19 cellular contexts compared by ENCODE assay signal in genomic region chr13:110366733-110367132, GRCh38. TPM values are rescaled to one million over a fixed set of nuclear protein-coding genes. Genes with fewer than 3 reads are reported as not detected.
"Had no signal": no experiment of that assay in that cellular context is flagged by ENCODE, and none has a peak within 500 bp of the region (broad histone marks: within the 10 kb centered on the region; RNA-seq: fewer than 3 reads in every experiment).

No MANE protein-coding gene starts in this region.

- H3K36me3 ChIP-seq: esophagus squamous epithelium, prostate gland, right lobe of liver had no signal

- H3K4me3 ChIP-seq: esophagus squamous epithelium, prostate gland, right lobe of liver, SJCRH30, tibial nerve had no signal

- FAIRE-seq: bronchial epithelial cell had no signal

- H3K4me1 Mint-ChIP-seq: activated B cell treated with CpG ODN at 0.5 μM for 24 hours; activated CD4-positive, alpha-beta T cell treated with anti-CD3 and anti-CD28 coated beads, Interleukin-2, amount 10 ng/mL, durations not matched to agents 24 days and 14 days; stimulated activated naive CD8-positive, alpha-beta T cell treated with anti-CD3 and anti-CD28 coated beads, Interleukin-15, amount 100 ng/mL, for 72 hours; T-helper 17 cell had no signal

- H3K4me1 ChIP-seq: prostate gland, right lobe of liver, SJCRH30 had no signal

- H3K9me3 ChIP-seq: esophagus squamous epithelium, prostate gland, right lobe of liver, SJCRH30, tibial nerve had no signal

- H3K9me3 Mint-ChIP-seq: activated B cell treated with CpG ODN at 0.5 μM for 24 hours; activated CD4-positive, alpha-beta T cell treated with anti-CD3 and anti-CD28 coated beads, Interleukin-2, amount 10 ng/mL, durations not matched to agents 24 days and 14 days; activated T-cell treated with anti-CD3 and anti-CD28 coated beads, Interleukin-2, amount 50 U/mL, for 72 hours; natural killer cell treated with Interleukin-12 subunit alpha and Interleukin-12 subunit beta and Interleukin-15 and Interleukin-18, amount 100 ng/mL, for 72 hours; stimulated activated naive CD8-positive, alpha-beta T cell treated with anti-CD3 and anti-CD28 coated beads, Interleukin-15, amount 100 ng/mL, for 72 hours had no signal

- H3K36me3 Mint-ChIP-seq: activated naive CD8-positive, alpha-beta T cell; natural killer cell treated with Interleukin-12 subunit alpha and Interleukin-12 subunit beta and Interleukin-15 and Interleukin-18, amount 100 ng/mL, for 72 hours had no signal

- H3K4me3 Mint-ChIP-seq: activated B cell treated with CpG ODN at 0.5 μM for 24 hours; activated CD4-positive, alpha-beta T cell treated with anti-CD3 and anti-CD28 coated beads, Interleukin-2, amount 10 ng/mL, durations not matched to agents 24 days and 14 days; activated naive CD8-positive, alpha-beta T cell; activated T-cell treated with anti-CD3 and anti-CD28 coated beads, Interleukin-2, amount 50 U/mL, for 72 hours; natural killer cell treated with Interleukin-12 subunit alpha and Interleukin-12 subunit beta and Interleukin-15 and Interleukin-18, amount 100 ng/mL, for 72 hours; stimulated activated naive CD8-positive, alpha-beta T cell treated with anti-CD3 and anti-CD28 coated beads, Interleukin-15, amount 100 ng/mL, for 72 hours; T-helper 17 cell had no signal

- H3K27me3 ChIP-seq: esophagus squamous epithelium, right lobe of liver, SJCRH30, tibial nerve had no signal

- DNase-seq: activated B cell treated with CpG ODN at 0.5 μM for 24 hours; activated CD4-positive, alpha-beta T cell treated with anti-CD3 and anti-CD28 coated beads, Interleukin-2, amount 10 ng/mL, durations not matched to agents 24 days and 14 days; activated CD8-positive, alpha-beta memory T cell treated with anti-CD3 and anti-CD28 coated beads, Interleukin-2, amount 50 U/mL, for 48 hours; activated gamma-delta T cell; activated T-cell treated with anti-CD3 and anti-CD28 coated beads, Interleukin-2, amount 50 U/mL, for 72 hours; amniotic stem cell; esophagus squamous epithelium; nucleus accumbens; right lobe of liver; SJCRH30; stimulated activated CD4-positive, alpha-beta T cell treated with anti-CD3 and anti-CD28 coated beads, Interleukin-1b, Interleukin-23, amount 100 ng/mL, for 48 hours; stimulated activated naive CD8-positive, alpha-beta T cell treated with anti-CD3 and anti-CD28 coated beads, Interleukin-15, amount 100 ng/mL, for 72 hours; T-helper 17 cell had no signal

- ATAC-seq: activated T-cell treated with anti-CD3 and anti-CD28 coated beads, Interleukin-2, amount 50 U/mL, for 72 hours; left lobe of liver; natural killer cell treated with Interleukin-12 subunit alpha and Interleukin-12 subunit beta and Interleukin-15 and Interleukin-18, amount 100 ng/mL, for 72 hours; right lobe of liver; stimulated activated naive CD8-positive, alpha-beta T cell treated with anti-CD3 and anti-CD28 coated beads, Interleukin-15, amount 100 ng/mL, for 72 hours; T-helper 17 cell had no signal

- H3K27ac Mint-ChIP-seq: activated B cell treated with CpG ODN at 0.5 μM for 24 hours; activated CD4-positive, alpha-beta T cell treated with anti-CD3 and anti-CD28 coated beads, Interleukin-2, amount 10 ng/mL, durations not matched to agents 24 days and 14 days; activated naive CD8-positive, alpha-beta T cell; activated T-cell treated with anti-CD3 and anti-CD28 coated beads, Interleukin-2, amount 50 U/mL, for 72 hours; natural killer cell treated with Interleukin-12 subunit alpha and Interleukin-12 subunit beta and Interleukin-15 and Interleukin-18, amount 100 ng/mL, for 72 hours; stimulated activated naive CD8-positive, alpha-beta T cell treated with anti-CD3 and anti-CD28 coated beads, Interleukin-15, amount 100 ng/mL, for 72 hours; T-helper 17 cell had no signal

- H3K27ac ChIP-seq: prostate gland, right lobe of liver, SJCRH30 had no signal

RNA-seq across cellular contexts. Expression of gene COL4A2, which starts 59.6 kb away (rescaled TPM):
- total RNA-seq: activated B cell treated with CpG ODN at 0.5 μM for 24 hours; activated CD4-positive, alpha-beta T cell treated with anti-CD3 and anti-CD28 coated beads, Interleukin-2, amount 10 ng/mL, durations not matched to agents 24 days and 14 days; activated T-cell treated with anti-CD3 and anti-CD28 coated beads, Interleukin-2, amount 50 U/mL, for 72 hours; natural killer cell treated with Interleukin-12 subunit alpha and Interleukin-12 subunit beta and Interleukin-15 and Interleukin-18, amount 100 ng/mL, for 72 hours had no signal

RNA-seq across cellular contexts. Expression of gene COL4A1, which starts 59.8 kb away (rescaled TPM):
- total RNA-seq: activated B cell treated with CpG ODN at 0.5 μM for 24 hours; activated CD4-positive, alpha-beta T cell treated with anti-CD3 and anti-CD28 coated beads, Interleukin-2, amount 10 ng/mL, durations not matched to agents 24 days and 14 days; natural killer cell treated with Interleukin-12 subunit alpha and Interleukin-12 subunit beta and Interleukin-15 and Interleukin-18, amount 100 ng/mL, for 72 hours had no signal
